ENCODE assay signal across 9 cellular contexts in genomic region chr9:70352802-70353201, GRCh38.
DNase-seq lines count a peak whose midpoint lies in the region; ATAC-seq and TF ChIP-seq lines count a peak whose summit lies in the region.
"Had no signal": no experiment of that assay in that cellular context is flagged by ENCODE, and none has a peak within 500 bp of the region (broad histone marks: within the 10 kb centered on the region; RNA-seq: fewer than 3 reads in every experiment).

No MANE protein-coding gene starts in this region.

- peaks cover 12% of the 10 kb centered on the region for H3K36me3 ChIP-seq in CD4-positive, alpha-beta memory T cell (ENCODE audit: insufficient read depth, low read length)

- no peak overlapping the region for H3K4me3 Mint-ChIP-seq in CD4-positive, alpha-beta memory T cell
- H3K4me3 Mint-ChIP-seq in chondrocyte (ENCODE audit: unreplicated experiment) (no peak overlapping the region), neural crest cell (no peak overlapping the region)

- H3K4me3 ChIP-seq in CD4-positive, alpha-beta memory T cell (ENCODE audit: low read length in 2 of 2): no peak overlapping the region

- H3K4me1 ChIP-seq in CD4-positive, alpha-beta memory T cell (ENCODE audit: insufficient read depth, low read length): no peaks in the 10 kb centered on the region

- H3K9me3 ChIP-seq in CD4-positive, alpha-beta memory T cell (ENCODE audit: control insufficient read depth in 1 of 2, low read length in 2 of 2): no peaks in the 10 kb centered on the region

- H3K27me3 ChIP-seq in CD4-positive, alpha-beta memory T cell (ENCODE audit: insufficient read depth, low read length): no peaks in the 10 kb centered on the region

- peak; percentile 78 for TF ChIP-seq CTCF in chondrocyte (IDR thresholded peaks at IDR 0.05)
- peak; percentile 51 for TF ChIP-seq CTCF in neural crest cell (conservative IDR thresholded peaks at IDR 0.05)

- peak overlapping the region in 1 of 7 donors; percentile 11 for H3K27ac Mint-ChIP-seq in CD4-positive, alpha-beta memory T cell
- H3K27ac Mint-ChIP-seq in chondrocyte (ENCODE audit: unreplicated experiment) (peak overlapping the region; percentile 17), neural crest cell (ENCODE audit: unreplicated experiment) (no peak overlapping the region)

- no peaks in the 10 kb centered on the region for H3K9me3 Mint-ChIP-seq in CD4-positive, alpha-beta memory T cell
- H3K9me3 Mint-ChIP-seq in chondrocyte (ENCODE audit: low read depth) (no peaks in the 10 kb centered on the region), neural crest cell (no peaks in the 10 kb centered on the region)

- H3K27me3 Mint-ChIP-seq in CD4-positive, alpha-beta memory T cell: no peaks in the 10 kb centered on the region
- H3K27me3 Mint-ChIP-seq in chondrocyte (ENCODE audit: low read depth) (no peaks in the 10 kb centered on the region), neural crest cell (ENCODE audit: low read depth) (no peaks in the 10 kb centered on the region)

- no peak overlapping the region for H3K27ac ChIP-seq in CD4-positive, alpha-beta memory T cell (ENCODE audit: low read depth, low read length)

- intact Hi-C loops in CD4-positive, alpha-beta memory T cell (cut with micrococcal nuclease): loop anchor here (1.0 to 5.0 kb wide), 4 partner anchors 44 to 249 kb away; no protein-coding TSS in a partner anchor

- POLR2A ChIA-PET in CD4-positive, alpha-beta memory T cell (lab: Charles Lee; ENCODE audit: partially characterized antibody): interaction anchor here (1.8 kb wide), 1 partner anchor 250 kb away, joined by 5 read pairs; no protein-coding TSS in a partner anchor

- CTCF ChIA-PET in CD4-positive, alpha-beta memory T cell (lab: Charles Lee; ENCODE audit: partially characterized antibody): interaction anchor here (1.1 to 5.4 kb wide), 11 partner anchors 12 to 250 kb away, joined by 3 to 47 read pairs (median 5); no protein-coding TSS in a partner anchor

- H3K4me1 Mint-ChIP-seq in CD4-positive, alpha-beta memory T cell: peaks cover 0 to 2% (median under 1%) of the 10 kb centered on the region in 4 donors
- H3K4me1 Mint-ChIP-seq in chondrocyte (ENCODE audit: low read depth) (peaks cover 24% of the 10 kb centered on the region), neural crest cell (no peaks in the 10 kb centered on the region)

- peak in 4 of 5 donors; percentile 14 to 31 (median 24) for DNase-seq in CD4-positive, alpha-beta memory T cell
- DNase-seq in KBM-7 (peak; percentile 10), chondrocyte (ENCODE audit: low spot score) (no peak), neural crest cell (ENCODE audit: low read depth, low spot score) (no peak)
- no peak for DNase-seq in activated CD4-positive, alpha-beta T cell treated with anti-CD3 and anti-CD28 coated beads, Interleukin-2, amount 50 U/mL, for 48 hours
- DNase-seq: substantia nigra had no signal

- in situ Hi-C loops in KBM-7 (cut with MboI; ENCODE audit: low pct_unique_long_range_greater_than_20kb, low sequenced_read_pairs): no loop called here

- peaks cover 9 to 27% of the 10 kb centered on the region in 2 donors for H3K36me3 Mint-ChIP-seq in CD4-positive, alpha-beta memory T cell
- H3K36me3 Mint-ChIP-seq in chondrocyte (ENCODE audit: low read depth) (peaks cover 16% of the 10 kb centered on the region), neural crest cell (ENCODE audit: low read depth) (peaks cover 3% of the 10 kb centered on the region)

- ATAC-seq in GM19463 (IDR thresholded peaks at IDR 0.05; ENCODE audit: unreplicated experiment) (no peak), HG03432 (IDR thresholded peaks at IDR 0.05; ENCODE audit: unreplicated experiment) (no peak), GM21526 (IDR thresholded peaks at IDR 0.05; ENCODE audit: low FRiP score, unreplicated experiment) (no peak)

Comparison
In these comparisons a context has a peak if more than half of its experiments do, and no peak if none do; other contexts are left out.
1. DNase-seq: peak in CD4-positive, alpha-beta memory T cell (4 of 5) and KBM-7 (single experiment); none in chondrocyte (single experiment), neural crest cell (single experiment) and activated CD4-positive, alpha-beta T cell treated with anti-CD3 and anti-CD28 coated beads, Interleukin-2, amount 50 U/mL, for 48 hours (0 of 2).